ENCODE assay signal across 10 cellular contexts in the genomic region with DNA sequence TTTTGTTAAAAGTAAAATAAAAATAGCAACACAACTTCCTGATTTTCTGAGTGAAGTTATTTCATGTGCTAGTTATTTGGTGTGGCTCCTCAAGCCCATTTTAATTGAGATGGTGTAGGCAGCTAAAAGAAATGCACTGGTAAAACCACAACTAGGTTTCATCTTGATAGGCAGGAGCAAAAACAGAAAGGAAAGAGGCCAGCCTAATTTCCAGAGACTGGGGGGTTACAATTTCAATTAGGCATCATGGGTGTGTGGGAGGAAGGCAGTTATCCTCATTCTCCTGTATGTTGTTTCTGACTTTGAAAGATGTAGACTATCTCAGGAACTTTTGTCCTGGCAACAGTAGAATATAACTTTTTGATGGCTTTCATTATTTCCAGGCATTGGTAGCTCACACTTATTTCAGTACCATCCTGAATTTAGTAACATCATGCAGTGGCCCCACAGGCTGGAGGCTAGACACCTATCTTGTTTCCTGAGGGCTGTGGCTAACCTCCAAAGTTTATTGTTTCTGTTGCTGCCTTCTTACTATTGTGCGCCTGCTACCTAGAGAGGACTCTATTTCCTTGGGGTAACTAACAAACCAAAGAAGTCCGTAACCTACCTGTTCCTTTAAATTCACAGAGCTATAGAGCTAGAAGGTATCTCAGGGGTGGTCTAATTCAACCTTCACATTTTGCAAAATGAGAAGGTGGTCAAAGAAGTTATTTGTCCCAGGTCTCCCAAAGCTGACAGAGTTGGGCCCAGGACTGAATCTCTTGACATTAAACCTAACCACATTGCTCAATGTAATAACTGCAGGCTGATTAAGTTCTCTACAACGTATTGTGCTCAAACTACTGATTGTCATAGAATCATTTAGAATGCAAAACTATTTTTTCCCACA. TPM values are rescaled to one million over a fixed set of nuclear protein-coding genes. Genes with fewer than 3 reads are reported as not detected.
DNase-seq lines count a peak whose midpoint lies in the region; ATAC-seq and TF ChIP-seq lines count a peak whose summit lies in the region.
"Had no signal": no experiment of that assay in that cellular context is flagged by ENCODE, and none has a peak within 500 bp of the region (broad histone marks: within the 10 kb centered on the region; RNA-seq: fewer than 3 reads in every experiment).

No MANE protein-coding gene starts in this region.

- POLR2A ChIA-PET in activated CD4-positive, alpha-beta T cell treated with anti-CD3 and anti-CD28 coated beads, Interleukin-2, amount 10 ng/mL, durations not matched to agents 7 days and 5 days (lab: Charles Lee) = interaction anchor here (0.6 to 1.0 kb wide), 2 partner anchors 9 kb away, joined by 3 read pairs; no protein-coding TSS in a partner anchor

- H3K4me3 Mint-ChIP-seq in activated T-cell treated with anti-CD3 and anti-CD28 coated beads, Interleukin-2, amount 50 U/mL, for 24 hours = peak overlapping the region; percentile 73
- H3K4me3 Mint-ChIP-seq in activated CD4-positive, alpha-beta T cell treated with anti-CD3 and anti-CD28 coated beads, Interleukin-2, amount 10 ng/mL, durations not matched to agents 7 days and 5 days = peak overlapping the region; percentile 71

- H3K36me3 ChIP-seq in esophagus squamous epithelium = no peaks in the 10 kb centered on the region

- no peaks in the 10 kb centered on the region for H3K9me3 ChIP-seq in esophagus squamous epithelium

- no peak for TF ChIP-seq POLR2A in esophagus squamous epithelium (IDR thresholded peaks at IDR 0.05)

- CTCF ChIA-PET in activated CD4-positive, alpha-beta T cell treated with anti-CD3 and anti-CD28 coated beads, Interleukin-2, amount 10 ng/mL, durations not matched to agents 7 days and 5 days (lab: Charles Lee) = interaction anchor here (0.8 to 1.8 kb wide), 5 partner anchors 10 to 41 kb away, joined by 3 to 5 read pairs (median 3); no protein-coding TSS in a partner anchor

- peaks cover 14% of the 10 kb centered on the region for H3K9me3 Mint-ChIP-seq in activated T-cell treated with anti-CD3 and anti-CD28 coated beads, Interleukin-2, amount 50 U/mL, for 24 hours
- H3K9me3 Mint-ChIP-seq in activated CD4-positive, alpha-beta T cell treated with anti-CD3 and anti-CD28 coated beads, Interleukin-2, amount 10 ng/mL, durations not matched to agents 7 days and 5 days = peaks cover 7% of the 10 kb centered on the region

- H3K4me1 Mint-ChIP-seq in activated T-cell treated with anti-CD3 and anti-CD28 coated beads, Interleukin-2, amount 50 U/mL, for 24 hours (ENCODE audit: low read depth) = peaks cover 97% of the 10 kb centered on the region
- peaks cover 94% of the 10 kb centered on the region for H3K4me1 Mint-ChIP-seq in activated CD4-positive, alpha-beta T cell treated with anti-CD3 and anti-CD28 coated beads, Interleukin-2, amount 10 ng/mL, durations not matched to agents 7 days and 5 days

- WGBS in esophagus squamous epithelium, 2 donors = 56 to 81% methylated on average over 3 of the region's 3 CpGs

- H3K27ac ChIP-seq in esophagus squamous epithelium = peak overlapping the region in 2 of 4 donors; percentile 16 to 19

- TF ChIP-seq CTCF in esophagus squamous epithelium (IDR thresholded peaks at IDR 0.05) = no peak

- intact Hi-C loops in esophagus squamous epithelium (cut with DNase I) = no loop called here

- H3K4me3 ChIP-seq in esophagus squamous epithelium = no peak overlapping the region
- H3K4me3 ChIP-seq: lung had no signal

- peak; percentile 24 for ATAC-seq in HG03196 (IDR thresholded peaks at IDR 0.05; ENCODE audit: unreplicated experiment)
- no peak for ATAC-seq in HG02571 (IDR thresholded peaks at IDR 0.05; ENCODE audit: unreplicated experiment)

- DNase-seq in activated T-cell treated with anti-CD3 and anti-CD28 coated beads, Interleukin-2, amount 50 U/mL, for 24 hours = no peak
- no peak for DNase-seq in activated T-cell treated with anti-CD3 and anti-CD28 coated beads, Interleukin-2, amount 50 U/mL, for 48 hours
- DNase-seq in activated CD4-positive, alpha-beta T cell treated with anti-CD3 and anti-CD28 coated beads, Interleukin-2, amount 10 ng/mL, durations not matched to agents 7 days and 5 days = peak; percentile 82
- DNase-seq in stimulated activated naive CD4-positive, alpha-beta T cell (lab: John Stamatoyannopoulos, UW) = peak in 4 of 6 experiments; percentile 18 to 70 (median 61)
- no peak for DNase-seq in esophagus squamous epithelium (lab: John Stamatoyannopoulos, UW)
- DNase-seq in NCI-H82 (lab: John Stamatoyannopoulos, UW) = no peak
- DNase-seq: NCI-H1436 had no signal

- H3K4me1 ChIP-seq in esophagus squamous epithelium = peaks cover 0 to 9% (median 0%) of the 10 kb centered on the region in 3 donors

- peaks cover 29% of the 10 kb centered on the region for H3K36me3 Mint-ChIP-seq in activated T-cell treated with anti-CD3 and anti-CD28 coated beads, Interleukin-2, amount 50 U/mL, for 24 hours (ENCODE audit: low read depth)
- H3K36me3 Mint-ChIP-seq in activated CD4-positive, alpha-beta T cell treated with anti-CD3 and anti-CD28 coated beads, Interleukin-2, amount 10 ng/mL, durations not matched to agents 7 days and 5 days (ENCODE audit: low read depth) = peaks cover 75% of the 10 kb centered on the region

- no peaks in the 10 kb centered on the region for H3K27me3 ChIP-seq in esophagus squamous epithelium

- H3K27ac Mint-ChIP-seq in activated T-cell treated with anti-CD3 and anti-CD28 coated beads, Interleukin-2, amount 50 U/mL, for 24 hours = peak overlapping the region; percentile 94
- peak overlapping the region; percentile 93 for H3K27ac Mint-ChIP-seq in activated CD4-positive, alpha-beta T cell treated with anti-CD3 and anti-CD28 coated beads, Interleukin-2, amount 10 ng/mL, durations not matched to agents 7 days and 5 days

- H3K27me3 Mint-ChIP-seq in activated T-cell treated with anti-CD3 and anti-CD28 coated beads, Interleukin-2, amount 50 U/mL, for 24 hours = no peaks in the 10 kb centered on the region
- no peaks in the 10 kb centered on the region for H3K27me3 Mint-ChIP-seq in activated CD4-positive, alpha-beta T cell treated with anti-CD3 and anti-CD28 coated beads, Interleukin-2, amount 10 ng/mL, durations not matched to agents 7 days and 5 days

RNA-seq across cellular contexts. Expression of a gene that starts 42.4 kb away (rescaled TPM):
- total RNA-seq in activated CD4-positive, alpha-beta T cell treated with anti-CD3 and anti-CD28 coated beads, Interleukin-2, amount 10 ng/mL, durations not matched to agents 7 days and 5 days = 100 to 1,000 TPM; 396 to 480 TPM
- 10 to 100 TPM in 3 of 4 donors, 1 to 10 TPM in 1; 2.8 to 14.1 (median 11.9) TPM for total RNA-seq in esophagus squamous epithelium

Comparison
In these comparisons a context has a peak if more than half of its experiments do, and no peak if none do; other contexts are left out.
1. DNase-seq: peak in activated CD4-positive, alpha-beta T cell treated with anti-CD3 and anti-CD28 coated beads, Interleukin-2, amount 10 ng/mL, durations not matched to agents 7 days and 5 days (single experiment) and stimulated activated naive CD4-positive, alpha-beta T cell (4 of 6); none in activated T-cell treated with anti-CD3 and anti-CD28 coated beads, Interleukin-2, amount 50 U/mL, for 24 hours (single experiment), activated T-cell treated with anti-CD3 and anti-CD28 coated beads, Interleukin-2, amount 50 U/mL, for 48 hours (0 of 2), esophagus squamous epithelium (single experiment) and NCI-H82 (single experiment).
2. RNA of a gene that starts 42.4 kb away (total RNA-seq): 396 to 480 TPM in activated CD4-positive, alpha-beta T cell treated with anti-CD3 and anti-CD28 coated beads, Interleukin-2, amount 10 ng/mL, durations not matched to agents 7 days and 5 days; 2.8 to 14.1 TPM in esophagus squamous epithelium; every median in the first group is over 10 times any median in the second.